Comparison of ENCODE assay signal across 9 cellular contexts in the genomic region with DNA sequence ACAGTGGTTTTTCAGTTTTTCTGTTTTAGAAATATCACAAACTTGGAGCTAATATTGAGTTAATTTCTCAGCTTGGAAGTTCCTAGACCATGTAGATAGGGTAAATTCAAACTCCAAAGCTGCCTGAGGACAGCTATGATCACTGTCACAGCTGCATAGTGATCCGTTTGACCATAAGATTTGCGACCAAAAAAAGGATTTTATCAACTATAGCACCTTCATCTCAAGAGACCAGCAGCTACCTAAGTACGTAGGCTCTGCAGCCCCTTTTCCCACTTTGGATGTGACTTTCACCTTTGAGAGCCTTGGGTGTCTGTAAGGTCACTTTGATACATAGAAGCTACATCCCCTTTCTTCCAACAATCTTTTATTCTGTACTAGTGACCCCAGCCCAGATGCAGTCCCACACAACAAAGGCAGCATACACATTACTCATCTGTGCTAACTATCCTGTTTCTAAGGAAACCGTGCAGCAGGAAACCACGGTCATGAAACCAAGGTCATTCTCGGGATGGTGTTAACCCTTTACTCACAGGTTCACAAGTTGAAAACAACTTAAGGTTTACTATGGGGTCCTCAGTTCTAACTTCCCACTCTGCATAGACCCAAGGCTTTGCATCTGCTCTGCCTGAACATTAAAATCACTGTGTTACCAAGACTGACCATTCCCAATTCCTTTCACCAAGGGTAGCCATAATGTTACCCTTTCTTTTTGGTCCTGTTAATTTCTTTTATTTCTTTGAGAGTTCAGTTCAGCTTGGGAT.
DNase-seq lines count a peak whose midpoint lies in the region; ATAC-seq and TF ChIP-seq lines count a peak whose summit lies in the region.
"Had no signal": no experiment of that assay in that cellular context is flagged by ENCODE, and none has a peak within 500 bp of the region (broad histone marks: within the 10 kb centered on the region; RNA-seq: fewer than 3 reads in every experiment).

No MANE protein-coding gene starts in this region.

- CTCF ChIA-PET in CD8-positive, alpha-beta memory T cell (lab: Charles Lee): no interaction called here
- CTCF ChIA-PET in naive thymus-derived CD4-positive, alpha-beta T cell (lab: Charles Lee): interaction anchor here (0.7 kb wide), 1 partner anchor 16 kb away, joined by 4 read pairs; no protein-coding TSS in a partner anchor

- in situ Hi-C loops in GM13976 (cut with MboI; ENCODE audit: low sequenced_read_pairs, unreplicated experiment): no loop called here
- in situ Hi-C loops in brain microvascular endothelial cell (cut with HindIII; ENCODE audit: low pct_ligation_motif_present, low sequenced_read_pairs): no loop called here

- H3K9ac ChIP-seq in MM.1S (ENCODE audit: low read length): no peak overlapping the region
- no peak overlapping the region for H3K9ac ChIP-seq in neural progenitor cell

- H3K9me2 ChIP-seq in MM.1S (replicated peaks; ENCODE audit: insufficient read depth, low read length): no peaks in the 10 kb centered on the region

- POLR2A ChIA-PET in CD8-positive, alpha-beta memory T cell (lab: Charles Lee): no interaction called here
- POLR2A ChIA-PET in naive thymus-derived CD4-positive, alpha-beta T cell (lab: Charles Lee): no interaction called here

- ATAC-seq in naive thymus-derived CD4-positive, alpha-beta T cell: no peak

- no peaks in the 10 kb centered on the region for H3K27me3 ChIP-seq in MM.1S (replicated peaks; ENCODE audit: insufficient read depth, low read length)
- H3K27me3 ChIP-seq in brain microvascular endothelial cell (replicated peaks): no peaks in the 10 kb centered on the region
- H3K27me3 ChIP-seq in neural progenitor cell: no peaks in the 10 kb centered on the region
- H3K27me3 ChIP-seq in CD8-positive, alpha-beta memory T cell (ENCODE audit: insufficient read depth, low read length, poor library complexity, severe bottlenecking): no peaks in the 10 kb centered on the region
- no peaks in the 10 kb centered on the region for H3K27me3 ChIP-seq in naive thymus-derived CD4-positive, alpha-beta T cell (ENCODE audit: control insufficient read depth in 2 of 2, insufficient read depth in 2 of 2, low read length in 2 of 2)

- no peaks in the 10 kb centered on the region for H4K20me1 ChIP-seq in MM.1S (ENCODE audit: insufficient read depth, low read length)
- H4K20me1 ChIP-seq in neural progenitor cell (ENCODE audit: low read depth): no peaks in the 10 kb centered on the region

- peak overlapping the region; percentile 61; the same call in 1 of the 2 replicates for H3K27ac ChIP-seq in MM.1S (ENCODE audit: low read length)
- peak overlapping the region; percentile 94 for H3K27ac ChIP-seq in brain microvascular endothelial cell
- no peak overlapping the region for H3K27ac ChIP-seq in neural progenitor cell
- no peak overlapping the region for H3K27ac ChIP-seq in CD8-positive, alpha-beta memory T cell (ENCODE audit: low read depth, low read length)
- H3K27ac ChIP-seq in naive thymus-derived CD4-positive, alpha-beta T cell (ENCODE audit: low read depth, low read length): no peak overlapping the region

- no peaks in the 10 kb centered on the region for H3K79me2 ChIP-seq in MM.1S (ENCODE audit: low read length)
- H3K79me2 ChIP-seq in neural progenitor cell (ENCODE audit: low read depth): no peaks in the 10 kb centered on the region

- H3K4me2 ChIP-seq in MM.1S (ENCODE audit: low read depth, low read length) (peak overlapping the region; percentile 46), neural progenitor cell (no peak overlapping the region)

- H3K27ac Mint-ChIP-seq in neural progenitor cell: peak overlapping the region; percentile 79
- no peak overlapping the region for H3K27ac Mint-ChIP-seq in CD8-positive, alpha-beta memory T cell
- no peak overlapping the region for H3K27ac Mint-ChIP-seq in naive thymus-derived CD4-positive, alpha-beta T cell
- H3K27ac Mint-ChIP-seq: activated naive CD4-positive, alpha-beta T cell treated with anti-CD3 and anti-CD28 coated beads, Interleukin-2, amount 50 U/mL, for 24 hours had no signal

- H3K4me1 ChIP-seq in MM.1S (ENCODE audit: low read length) (peaks cover 12% of the 10 kb centered on the region), neural progenitor cell (no peaks in the 10 kb centered on the region)
- H3K4me1 ChIP-seq in CD8-positive, alpha-beta memory T cell (ENCODE audit: insufficient read depth, low read length): no peaks in the 10 kb centered on the region
- H3K4me1 ChIP-seq in naive thymus-derived CD4-positive, alpha-beta T cell (ENCODE audit: control insufficient read depth in 2 of 2, insufficient read depth in 2 of 2, low read length in 2 of 2): no peaks in the 10 kb centered on the region

- no peaks in the 10 kb centered on the region for H3K36me3 ChIP-seq in MM.1S (replicated peaks; ENCODE audit: insufficient read depth, low read length)
- peaks cover 8% of the 10 kb centered on the region for H3K36me3 ChIP-seq in brain microvascular endothelial cell (replicated peaks)
- H3K36me3 ChIP-seq in neural progenitor cell: no peaks in the 10 kb centered on the region
- H3K36me3 ChIP-seq in CD8-positive, alpha-beta memory T cell (ENCODE audit: insufficient read depth, low read length): no peaks in the 10 kb centered on the region
- H3K36me3 ChIP-seq in naive thymus-derived CD4-positive, alpha-beta T cell (ENCODE audit: control insufficient read depth in 2 of 3, insufficient read depth in 3 of 3, low read length in 3 of 3): no peaks in the 10 kb centered on the region

- H3F3A ChIP-seq in MM.1S (ENCODE audit: insufficient read depth, low read length): no peaks in the 10 kb centered on the region
- H3F3A ChIP-seq in neural progenitor cell (ENCODE audit: low read depth): no peaks in the 10 kb centered on the region

- intact Hi-C loops in naive thymus-derived CD4-positive, alpha-beta T cell (cut with micrococcal nuclease): no loop called here

- peaks cover 34% of the 10 kb centered on the region for H3K36me3 Mint-ChIP-seq in neural progenitor cell
- H3K36me3 Mint-ChIP-seq in CD8-positive, alpha-beta memory T cell: no peaks in the 10 kb centered on the region
- H3K36me3 Mint-ChIP-seq in naive thymus-derived CD4-positive, alpha-beta T cell: peaks cover 0 to 9% (median 4%) of the 10 kb centered on the region in 5 donors

- DNase-seq in GM13976 (ENCODE audit: low spot score) (peak; percentile 26), MM.1S (peak; percentile 45), brain microvascular endothelial cell (peak; percentile 93), neural progenitor cell (ENCODE audit: low spot score) (no peak), GF-D8 (lab: John Stamatoyannopoulos, UW) (no peak)
- no peak for DNase-seq in CD8-positive, alpha-beta memory T cell
- no peak for DNase-seq in naive thymus-derived CD4-positive, alpha-beta T cell
- DNase-seq: NCI-H526 had no signal

- peaks cover 16% of the 10 kb centered on the region for H3K4me1 Mint-ChIP-seq in neural progenitor cell
- H3K4me1 Mint-ChIP-seq in CD8-positive, alpha-beta memory T cell: peaks cover 4 to 6% (median 4%) of the 10 kb centered on the region in 3 donors
- peaks cover 3 to 10% (median 7%) of the 10 kb centered on the region in 7 donors for H3K4me1 Mint-ChIP-seq in naive thymus-derived CD4-positive, alpha-beta T cell

- no peak for TF ChIP-seq CTCF in GM13976 (IDR thresholded peaks at IDR 0.05; ENCODE audit: borderline replicate concordance, control extremely low read depth, extremely low read depth, insufficient read depth, missing control alignments)
- no peak for TF ChIP-seq CTCF in MM.1S (IDR thresholded peaks at IDR 0.05; ENCODE audit: low read length)
- TF ChIP-seq CTCF in brain microvascular endothelial cell (IDR thresholded peaks at IDR 0.05; ENCODE audit: low read depth, low read length, missing control alignments): no peak
- no peak for TF ChIP-seq CTCF in neural progenitor cell (IDR thresholded peaks at IDR 0.05)

- H2AFZ ChIP-seq in MM.1S (ENCODE audit: low read length) (0 out of 2 replicates have a peak overlapping the region, but pooled peaks have one; percentile 25), neural progenitor cell (replicated peaks) (no peak overlapping the region)

- no peaks in the 10 kb centered on the region for H3K9me3 ChIP-seq in MM.1S (replicated peaks; ENCODE audit: insufficient read depth, low read length)
- no peaks in the 10 kb centered on the region for H3K9me3 ChIP-seq in neural progenitor cell (ENCODE audit: low read depth)
- no peaks in the 10 kb centered on the region for H3K9me3 ChIP-seq in CD8-positive, alpha-beta memory T cell (ENCODE audit: low read length)
- no peaks in the 10 kb centered on the region for H3K9me3 ChIP-seq in naive thymus-derived CD4-positive, alpha-beta T cell (ENCODE audit: control insufficient read depth in 2 of 3, low read length in 3 of 3)

- H3K9me3 Mint-ChIP-seq in neural progenitor cell: no peaks in the 10 kb centered on the region
- no peaks in the 10 kb centered on the region for H3K9me3 Mint-ChIP-seq in CD8-positive, alpha-beta memory T cell
- no peaks in the 10 kb centered on the region for H3K9me3 Mint-ChIP-seq in naive thymus-derived CD4-positive, alpha-beta T cell
- H3K9me3 Mint-ChIP-seq: activated naive CD4-positive, alpha-beta T cell treated with anti-CD3 and anti-CD28 coated beads, Interleukin-2, amount 50 U/mL, for 24 hours had no signal

- H3K4me3 Mint-ChIP-seq in neural progenitor cell: peak overlapping the region; percentile 9
- H3K4me3 Mint-ChIP-seq in CD8-positive, alpha-beta memory T cell: no peak overlapping the region
- H3K4me3 Mint-ChIP-seq in naive thymus-derived CD4-positive, alpha-beta T cell: peak overlapping the region in 1 of 10 donors; percentile 34
- H3K4me3 Mint-ChIP-seq: activated naive CD4-positive, alpha-beta T cell treated with anti-CD3 and anti-CD28 coated beads, Interleukin-2, amount 50 U/mL, for 24 hours had no signal

- no peaks in the 10 kb centered on the region for H3K27me3 Mint-ChIP-seq in neural progenitor cell (ENCODE audit: insufficient read depth, low read depth)
- no peaks in the 10 kb centered on the region for H3K27me3 Mint-ChIP-seq in CD8-positive, alpha-beta memory T cell
- H3K27me3 Mint-ChIP-seq in naive thymus-derived CD4-positive, alpha-beta T cell: peaks cover 0 to 4% (median 0%) of the 10 kb centered on the region in 5 donors
- H3K27me3 Mint-ChIP-seq: activated naive CD4-positive, alpha-beta T cell treated with anti-CD3 and anti-CD28 coated beads, Interleukin-2, amount 50 U/mL, for 24 hours had no signal

- H3K4me3 ChIP-seq in MM.1S (ENCODE audit: low read length): no peak overlapping the region
- no peak overlapping the region for H3K4me3 ChIP-seq in brain microvascular endothelial cell (ENCODE audit: low read depth, low read length)
- H3K4me3 ChIP-seq in neural progenitor cell: no peak overlapping the region
- no peak overlapping the region for H3K4me3 ChIP-seq in CD8-positive, alpha-beta memory T cell (ENCODE audit: low read length)
- no peak overlapping the region for H3K4me3 ChIP-seq in naive thymus-derived CD4-positive, alpha-beta T cell (ENCODE audit: low read length)

Comparison
In these comparisons a context has a peak if more than half of its experiments do, and no peak if none do; other contexts are left out.
1. DNase-seq: peak in GM13976 (single experiment), MM.1S (single experiment) and brain microvascular endothelial cell (single experiment); none in neural progenitor cell (single experiment), GF-D8 (single experiment), CD8-positive, alpha-beta memory T cell (0 of 5) and naive thymus-derived CD4-positive, alpha-beta T cell (0 of 9).
2. H3K27ac ChIP-seq: peak in MM.1S (single experiment) and brain microvascular endothelial cell (single experiment); none in neural progenitor cell (single experiment), CD8-positive, alpha-beta memory T cell (single experiment) and naive thymus-derived CD4-positive, alpha-beta T cell (single experiment).